In genomic region chr6:129236110-129236509, GRCh38 we compare ENCODE assay signal across 9 cellular contexts.
A peak's percentile ranks its signal among the peaks of the same experiment; 100 is the strongest.
DNase-seq lines count a peak whose midpoint lies in the region; ATAC-seq and TF ChIP-seq lines count a peak whose summit lies in the region.
"Had no signal": no experiment of that assay in that cellular context is flagged by ENCODE, and none has a peak within 500 bp of the region (broad histone marks: within the 10 kb centered on the region; RNA-seq: fewer than 3 reads in every experiment).

No MANE protein-coding gene starts in this region.

- intact Hi-C loops in testis (cut with DNase I; ENCODE audit: low total_unique reads): no loop called here

- peak; percentile 75 for ATAC-seq in GM19372 (IDR thresholded peaks at IDR 0.05; ENCODE audit: low read depth, unreplicated experiment)
- peak; percentile 73 for ATAC-seq in HG02642 (IDR thresholded peaks at IDR 0.05; ENCODE audit: poor library complexity, unreplicated experiment)
- peak; percentile 47 for ATAC-seq in HG03457 (IDR thresholded peaks at IDR 0.05; ENCODE audit: unreplicated experiment)

- peaks cover 15% of the 10 kb centered on the region for H3K4me1 ChIP-seq in testis
- H3K4me1 ChIP-seq: neural progenitor cell had no signal

- no peak for DNase-seq in testis
- no peak for DNase-seq in SKM-1 treated with dmso at 0.1 percent for 144 hours (lab: John Stamatoyannopoulos, UW; ENCODE audit: unreplicated experiment)
- no peak for DNase-seq in NCI-H345 (lab: John Stamatoyannopoulos, UW)
- DNase-seq in SIG-M5 (lab: John Stamatoyannopoulos, UW): no peak
- DNase-seq: activated T-cell treated with anti-CD3 and anti-CD28 coated beads, Interleukin-2, amount 50 U/mL, for 1 hour had no signal

- no peak overlapping the region for H3K4me3 ChIP-seq in testis
- H3K4me3 ChIP-seq: neural progenitor cell had no signal

- 30 to 43% methylated on average over 4 of the region's 4 CpGs for WGBS in testis, 2 donors

- H3K27me3 ChIP-seq in testis: no peaks in the 10 kb centered on the region
- H3K27me3 ChIP-seq: neural progenitor cell had no signal

- peak overlapping the region; percentile 3 to 69 for H3K27ac ChIP-seq in testis
- H3K27ac ChIP-seq: neural progenitor cell had no signal

- no peak for TF ChIP-seq CTCF in testis (IDR thresholded peaks at IDR 0.05)

- no peaks in the 10 kb centered on the region for H3K9me3 ChIP-seq in testis

- H3K36me3 ChIP-seq in testis (ENCODE audit: low read depth, missing control alignments): no peaks in the 10 kb centered on the region
- H3K36me3 ChIP-seq: neural progenitor cell had no signal

- TF ChIP-seq POLR2A in testis (IDR thresholded peaks at IDR 0.05): no peak
